ENCODE assay signal across 7 cellular contexts in genomic region chr9:134643306-134643705, GRCh38. TPM values are rescaled to one million over a fixed set of nuclear protein-coding genes. Genes with fewer than 3 reads are reported as not detected.
DNase-seq lines count a peak whose midpoint lies in the region; ATAC-seq and TF ChIP-seq lines count a peak whose summit lies in the region.

No MANE protein-coding gene starts in this region.

- H3K9ac ChIP-seq in HUES48 (ENCODE audit: low read depth, low read length): no peak overlapping the region
- peak overlapping the region; percentile 90 for H3K9ac ChIP-seq in mesendoderm (ENCODE audit: low read length)

- no peak overlapping the region for H2BK120ac ChIP-seq in mesendoderm (ENCODE audit: low read depth, low read length)

- DNase-seq in breast epithelium (ENCODE audit: low spot score in 2 of 2) (no peak), mesendoderm (no peak), tibial nerve (ENCODE audit: low spot score in 2 of 2) (no peak), SIG-M5 (lab: John Stamatoyannopoulos, UW) (no peak)

- peak overlapping the region; percentile 15 for H3K18ac ChIP-seq in mesendoderm (ENCODE audit: low read length)

- no peak overlapping the region for H2AK5ac ChIP-seq in mesendoderm (ENCODE audit: low read length)

- no peak overlapping the region for H2BK15ac ChIP-seq in mesendoderm (replicated peaks; ENCODE audit: low read depth)

- H3K4me2 ChIP-seq in mesendoderm (ENCODE audit: low read length): peak overlapping the region; percentile 76

- H3K9me3 ChIP-seq in HUES48 (ENCODE audit: control insufficient read depth, insufficient read depth, low read length) (no peaks in the 10 kb centered on the region), breast epithelium (no peaks in the 10 kb centered on the region), tibial nerve (no peaks in the 10 kb centered on the region)

- H4K5ac ChIP-seq in mesendoderm (ENCODE audit: low read length): no peak overlapping the region

- peaks cover 15% of the 10 kb centered on the region; the same call in 1 of the 2 replicates for H3K4me1 ChIP-seq in HUES48 (ENCODE audit: control insufficient read depth, insufficient read depth, low read length)
- H3K4me1 ChIP-seq in breast epithelium: peaks cover 7 to 12% of the 10 kb centered on the region in 2 donors
- H3K4me1 ChIP-seq in mesendoderm (ENCODE audit: control insufficient read depth, low read depth, low read length): peaks cover 15% of the 10 kb centered on the region
- peaks cover 0 to 74% (median 34%) of the 10 kb centered on the region in 4 donors for H3K4me1 ChIP-seq in tibial nerve

- TF ChIP-seq POLR2A in breast epithelium (IDR thresholded peaks at IDR 0.05) (no peak), tibial nerve (IDR thresholded peaks at IDR 0.05) (peak in 1 of 2 donors; percentile 7)

- H3K79me2 ChIP-seq in mesendoderm (ENCODE audit: control insufficient read depth, insufficient read depth, low read length): peaks cover 60% of the 10 kb centered on the region

- TF ChIP-seq CTCF in breast epithelium (IDR thresholded peaks at IDR 0.05) (no peak), tibial nerve (IDR thresholded peaks at IDR 0.05) (no peak)

- intact Hi-C loops in breast epithelium (cut with DNase I; ENCODE audit: low total_unique reads): no loop called here

- peaks cover 24% of the 10 kb centered on the region for H3K79me1 ChIP-seq in mesendoderm (ENCODE audit: low read length)

- TF ChIP-seq EP300 in tibial nerve (IDR thresholded peaks at IDR 0.05): no peak

- H4K8ac ChIP-seq in mesendoderm (ENCODE audit: low read depth, low read length): no peak overlapping the region

- no CpG with 5 or more reads among the region's 12 CpGs for WGBS in mesendoderm (ENCODE audit: extremely low coverage, insufficient coverage, low lambda C conversion rate)
- 28 to 34% methylated on average over 12 of the region's 12 CpGs for WGBS in tibial nerve, 2 donors

- no peak overlapping the region for H3K4ac ChIP-seq in mesendoderm (ENCODE audit: low read depth, low read length)

- H3K4me3 ChIP-seq in HUES48 (ENCODE audit: low read depth, low read length): peak overlapping the region; percentile 83
- H3K4me3 ChIP-seq in breast epithelium: peak overlapping the region; percentile 67 to 88 (median 73)
- H3K4me3 ChIP-seq in mesendoderm (ENCODE audit: low read length): peak overlapping the region; percentile 53
- H3K4me3 ChIP-seq in tibial nerve: peak overlapping the region; percentile 41 to 80 (median 62)

- no peaks in the 10 kb centered on the region for H3K36me3 ChIP-seq in HUES48 (ENCODE audit: control insufficient read depth, insufficient read depth, low read length)
- H3K36me3 ChIP-seq in breast epithelium: no peaks in the 10 kb centered on the region
- peaks cover 5% of the 10 kb centered on the region for H3K36me3 ChIP-seq in mesendoderm (ENCODE audit: control insufficient read depth, insufficient read depth, low read length)
- peaks cover 0 to under 1% (median 0%) of the 10 kb centered on the region in 3 donors for H3K36me3 ChIP-seq in tibial nerve

- ATAC-seq in GM18907 (IDR thresholded peaks at IDR 0.05; ENCODE audit: unreplicated experiment) (no peak), GM18870 (IDR thresholded peaks at IDR 0.05; ENCODE audit: unreplicated experiment) (no peak)

- H3K56ac ChIP-seq in mesendoderm (ENCODE audit: low read length): peak overlapping the region; percentile 87

- H2BK5ac ChIP-seq in mesendoderm (ENCODE audit: low read length): no peak overlapping the region

- no peak overlapping the region for H3K23ac ChIP-seq in mesendoderm (ENCODE audit: low read length)

- no peak overlapping the region for H3K27ac ChIP-seq in HUES48 (ENCODE audit: low read depth, low read length)
- peak overlapping the region; percentile 75 to 92 for H3K27ac ChIP-seq in breast epithelium
- no peak overlapping the region for H3K27ac ChIP-seq in mesendoderm (ENCODE audit: low read depth, low read length)
- H3K27ac ChIP-seq in tibial nerve: peak overlapping the region; percentile 86 to 97 (median 92)

- H3K27me3 ChIP-seq in HUES48 (ENCODE audit: control insufficient read depth, insufficient read depth, low read length) (peaks cover 12% of the 10 kb centered on the region), breast epithelium (peaks cover 0 to 4% of the 10 kb centered on the region in 2 donors), mesendoderm (ENCODE audit: insufficient read depth, low read length, poor library complexity) (no peaks in the 10 kb centered on the region), tibial nerve (no peaks in the 10 kb centered on the region)

RNA-seq across cellular contexts. Expression of gene COL5A1, which starts 1.7 kb away (rescaled TPM):
- total RNA-seq in breast epithelium (10 to 100 TPM; 12.1 to 17.0 (median 15.4) TPM), tibial nerve (10 to 100 TPM; 51.9 to 78.3 (median 62.4) TPM)
- polyA plus RNA-seq in mesendoderm (2013, experiment 1 of 2): 23.5 TPM
- polyA plus RNA-seq in mesendoderm (2013, experiment 2 of 2): 21.5 TPM

Comparison
In these comparisons a context has a peak if more than half of its experiments do, and no peak if none do; other contexts are left out.
1. H3K27ac ChIP-seq: peak in breast epithelium (2 of 2) and tibial nerve (4 of 4); none in HUES48 (single experiment) and mesendoderm (single experiment).
2. Peak in every context shown above with its lines, with median percentiles within 50 percentile points of each other: H3K4me3 ChIP-seq.